ENCODE assay signal across 8 cellular contexts in the genomic region with DNA sequence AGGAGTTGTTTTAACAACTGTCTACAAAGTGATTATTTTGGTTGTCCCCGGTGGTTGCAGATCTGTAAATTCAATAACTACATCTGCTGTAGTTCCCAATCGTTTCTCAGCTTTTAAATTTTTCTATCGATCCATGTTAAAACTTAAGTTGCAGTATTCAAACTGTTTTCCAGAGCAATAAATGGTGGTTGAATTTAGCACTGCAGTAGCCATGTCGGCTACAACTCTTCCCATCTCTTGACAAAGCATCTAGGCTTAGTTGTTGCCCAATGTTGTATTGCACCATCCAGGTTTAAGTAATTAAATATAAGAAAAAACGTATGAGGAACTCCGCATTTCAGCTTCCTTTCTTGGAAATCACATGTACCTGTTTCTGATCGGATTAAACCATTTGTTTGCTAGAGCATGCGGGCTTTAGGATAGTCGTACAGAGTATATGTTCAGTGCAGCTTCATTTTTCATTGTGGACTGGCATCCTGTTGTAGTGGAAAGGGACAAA. TPM values are rescaled to one million over a fixed set of nuclear protein-coding genes. Genes with fewer than 3 reads are reported as not detected.
DNase-seq lines count a peak whose midpoint lies in the region; ATAC-seq and TF ChIP-seq lines count a peak whose summit lies in the region.

No MANE protein-coding gene starts in this region.

- ATAC-seq in activated T-cell treated with anti-CD3 and anti-CD28 coated beads, Interleukin-2, amount 50 U/mL, for 72 hours (replicated peaks in 1 of 2) = no peak
- ATAC-seq in SK-N-SH treated with all-trans-retinoic acid at 6 μM for 48 hours = peak; percentile 25
- no peak for ATAC-seq in HG02759 (IDR thresholded peaks at IDR 0.05; ENCODE audit: unreplicated experiment)
- ATAC-seq in HG02763 (IDR thresholded peaks at IDR 0.05; ENCODE audit: unreplicated experiment) = no peak

- intact Hi-C loops in sigmoid colon (cut with DNase I) = loop anchor here (2.0 to 5.0 kb wide), 2 partner anchors 27 to 100 kb away; a partner anchor contains a TSS

- TF ChIP-seq EP300 in sigmoid colon (IDR thresholded peaks at IDR 0.05) = no peak

- H3K4me3 ChIP-seq in fibroblast of mammary gland (ENCODE audit: control insufficient read depth, low read depth, low read length) (peak overlapping the region; percentile 76), sigmoid colon (peak overlapping the region; percentile 75 to 100 (median 90))

- peaks cover 0 to 29% (median 25%) of the 10 kb centered on the region in 4 donors for H3K4me1 ChIP-seq in sigmoid colon

- H3K27me3 ChIP-seq in sigmoid colon = no peaks in the 10 kb centered on the region

- peaks cover 0 to 4% (median 0%) of the 10 kb centered on the region in 4 donors for H3K36me3 ChIP-seq in sigmoid colon

- 5 to 32% methylated on average over 9 of the region's 9 CpGs for WGBS in sigmoid colon, 2 donors

- H3K9me3 ChIP-seq in sigmoid colon = no peaks in the 10 kb centered on the region

- H3K4me3 Mint-ChIP-seq in activated T-cell treated with anti-CD3 and anti-CD28 coated beads, Interleukin-2, amount 50 U/mL, for 72 hours = peak overlapping the region; percentile 97 to 99

- H3K27ac Mint-ChIP-seq in activated T-cell treated with anti-CD3 and anti-CD28 coated beads, Interleukin-2, amount 50 U/mL, for 72 hours = peak overlapping the region; percentile 97

- peaks cover 6 to 14% of the 10 kb centered on the region in 2 donors for H3K36me3 Mint-ChIP-seq in activated T-cell treated with anti-CD3 and anti-CD28 coated beads, Interleukin-2, amount 50 U/mL, for 72 hours (ENCODE audit: insufficient read depth in 2 of 2)

- no peaks in the 10 kb centered on the region for H3K9me3 Mint-ChIP-seq in activated T-cell treated with anti-CD3 and anti-CD28 coated beads, Interleukin-2, amount 50 U/mL, for 72 hours

- no peaks in the 10 kb centered on the region for H3K27me3 Mint-ChIP-seq in activated T-cell treated with anti-CD3 and anti-CD28 coated beads, Interleukin-2, amount 50 U/mL, for 72 hours (ENCODE audit: low read depth)

- H3K27ac ChIP-seq in sigmoid colon = peak overlapping the region; percentile 90 to 97 (median 95)

- H3K4me1 Mint-ChIP-seq in activated T-cell treated with anti-CD3 and anti-CD28 coated beads, Interleukin-2, amount 50 U/mL, for 72 hours (ENCODE audit: low read depth) = peaks cover 54% of the 10 kb centered on the region

- no peak for TF ChIP-seq CTCF in fibroblast of mammary gland (conservative IDR thresholded peaks at IDR 0.05; ENCODE audit: control insufficient read depth, insufficient read depth, low read depth, low read length)
- TF ChIP-seq CTCF in sigmoid colon (IDR thresholded peaks at IDR 0.05) = no peak

- DNase-seq in activated T-cell treated with anti-CD3 and anti-CD28 coated beads, Interleukin-2, amount 50 U/mL, for 72 hours = no peak
- DNase-seq in activated T-cell treated with anti-CD3 and anti-CD28 coated beads, Interleukin-2, amount 50 U/mL, for 1 hour = no peak
- peak; percentile 81 for DNase-seq in fibroblast of mammary gland (ENCODE audit: low read depth)
- DNase-seq in sigmoid colon = no peak
- DNase-seq in NCI-H748 treated with DMSO at 0.1 percent for 48 hours (lab: John Stamatoyannopoulos, UW) = no peak

- no peak for TF ChIP-seq POLR2A in sigmoid colon (IDR thresholded peaks at IDR 0.05)

TF ChIP-seq in SK-N-SH treated with all-trans-retinoic acid at 6 μM for 48 hours, 23 proteins besides CTCF, POLR2A, EP300 and RAD21:
- no peak for TF ChIP-seq BACH2 (CRISPR knock-in tag; IDR thresholded peaks at IDR 0.05; ENCODE audit: borderline replicate concordance)
- no peak for TF ChIP-seq ZNF8 (CRISPR knock-in tag; IDR thresholded peaks at IDR 0.05)
- no peak for TF ChIP-seq ZNF70 (CRISPR knock-in tag; IDR thresholded peaks at IDR 0.05)
- TF ChIP-seq TOX (CRISPR knock-in tag; IDR thresholded peaks at IDR 0.05; ENCODE audit: borderline replicate concordance) = no peak
- no peak for TF ChIP-seq ZFP30 (CRISPR knock-in tag; IDR thresholded peaks at IDR 0.05)
- no peak for TF ChIP-seq OSR1 (CRISPR knock-in tag; IDR thresholded peaks at IDR 0.05)
- TF ChIP-seq TCF4 (CRISPR knock-in tag; IDR thresholded peaks at IDR 0.05; ENCODE audit: borderline replicate concordance) = no peak
- TF ChIP-seq, protein P1, sequence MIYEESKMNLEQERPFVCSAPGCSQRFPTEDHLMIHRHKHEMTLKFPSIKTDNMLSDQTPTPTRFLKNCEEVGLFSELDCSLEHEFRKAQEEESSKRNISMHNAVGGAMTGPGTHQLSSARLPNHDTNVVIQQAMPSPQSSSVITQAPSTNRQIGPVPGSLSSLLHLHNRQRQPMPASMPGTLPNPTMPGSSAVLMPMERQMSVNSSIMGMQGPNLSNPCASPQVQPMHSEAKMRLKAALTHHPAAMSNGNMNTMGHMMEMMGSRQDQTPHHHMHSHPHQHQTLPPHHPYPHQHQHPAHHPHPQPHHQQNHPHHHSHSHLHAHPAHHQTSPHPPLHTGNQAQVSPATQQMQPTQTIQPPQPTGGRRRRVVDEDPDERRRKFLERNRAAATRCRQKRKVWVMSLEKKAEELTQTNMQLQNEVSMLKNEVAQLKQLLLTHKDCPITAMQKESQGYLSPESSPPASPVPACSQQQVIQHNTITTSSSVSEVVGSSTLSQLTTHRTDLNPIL (CRISPR knock-in tag; IDR thresholded peaks at IDR 0.05; ENCODE audit: low read depth) = no peak
- no peak for TF ChIP-seq ARNTL (CRISPR knock-in tag; IDR thresholded peaks at IDR 0.05; ENCODE audit: borderline replicate concordance, low read depth)
- TF ChIP-seq, protein P2, sequence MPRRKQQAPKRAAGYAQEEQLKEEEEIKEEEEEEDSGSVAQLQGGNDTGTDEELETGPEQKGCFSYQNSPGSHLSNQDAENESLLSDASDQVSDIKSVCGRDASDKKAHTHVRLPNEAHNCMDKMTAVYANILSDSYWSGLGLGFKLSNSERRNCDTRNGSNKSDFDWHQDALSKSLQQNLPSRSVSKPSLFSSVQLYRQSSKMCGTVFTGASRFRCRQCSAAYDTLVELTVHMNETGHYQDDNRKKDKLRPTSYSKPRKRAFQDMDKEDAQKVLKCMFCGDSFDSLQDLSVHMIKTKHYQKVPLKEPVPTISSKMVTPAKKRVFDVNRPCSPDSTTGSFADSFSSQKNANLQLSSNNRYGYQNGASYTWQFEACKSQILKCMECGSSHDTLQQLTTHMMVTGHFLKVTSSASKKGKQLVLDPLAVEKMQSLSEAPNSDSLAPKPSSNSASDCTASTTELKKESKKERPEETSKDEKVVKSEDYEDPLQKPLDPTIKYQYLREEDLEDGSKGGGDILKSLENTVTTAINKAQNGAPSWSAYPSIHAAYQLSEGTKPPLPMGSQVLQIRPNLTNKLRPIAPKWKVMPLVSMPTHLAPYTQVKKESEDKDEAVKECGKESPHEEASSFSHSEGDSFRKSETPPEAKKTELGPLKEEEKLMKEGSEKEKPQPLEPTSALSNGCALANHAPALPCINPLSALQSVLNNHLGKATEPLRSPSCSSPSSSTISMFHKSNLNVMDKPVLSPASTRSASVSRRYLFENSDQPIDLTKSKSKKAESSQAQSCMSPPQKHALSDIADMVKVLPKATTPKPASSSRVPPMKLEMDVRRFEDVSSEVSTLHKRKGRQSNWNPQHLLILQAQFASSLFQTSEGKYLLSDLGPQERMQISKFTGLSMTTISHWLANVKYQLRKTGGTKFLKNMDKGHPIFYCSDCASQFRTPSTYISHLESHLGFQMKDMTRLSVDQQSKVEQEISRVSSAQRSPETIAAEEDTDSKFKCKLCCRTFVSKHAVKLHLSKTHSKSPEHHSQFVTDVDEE (CRISPR knock-in tag; IDR thresholded peaks at IDR 0.05) = no peak
- TF ChIP-seq ZNF565 (CRISPR knock-in tag; conservative IDR thresholded peaks at IDR 0.05; ENCODE audit: low read depth) = no peak
- no peak for TF ChIP-seq ZC3H10 (CRISPR knock-in tag; IDR thresholded peaks at IDR 0.05)
- TF ChIP-seq, protein P3, sequence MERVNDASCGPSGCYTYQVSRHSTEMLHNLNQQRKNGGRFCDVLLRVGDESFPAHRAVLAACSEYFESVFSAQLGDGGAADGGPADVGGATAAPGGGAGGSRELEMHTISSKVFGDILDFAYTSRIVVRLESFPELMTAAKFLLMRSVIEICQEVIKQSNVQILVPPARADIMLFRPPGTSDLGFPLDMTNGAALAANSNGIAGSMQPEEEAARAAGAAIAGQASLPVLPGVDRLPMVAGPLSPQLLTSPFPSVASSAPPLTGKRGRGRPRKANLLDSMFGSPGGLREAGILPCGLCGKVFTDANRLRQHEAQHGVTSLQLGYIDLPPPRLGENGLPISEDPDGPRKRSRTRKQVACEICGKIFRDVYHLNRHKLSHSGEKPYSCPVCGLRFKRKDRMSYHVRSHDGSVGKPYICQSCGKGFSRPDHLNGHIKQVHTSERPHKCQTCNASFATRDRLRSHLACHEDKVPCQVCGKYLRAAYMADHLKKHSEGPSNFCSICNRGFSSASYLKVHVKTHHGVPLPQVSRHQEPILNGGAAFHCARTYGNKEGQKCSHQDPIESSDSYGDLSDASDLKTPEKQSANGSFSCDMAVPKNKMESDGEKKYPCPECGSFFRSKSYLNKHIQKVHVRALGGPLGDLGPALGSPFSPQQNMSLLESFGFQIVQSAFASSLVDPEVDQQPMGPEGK (CRISPR knock-in tag; IDR thresholded peaks at IDR 0.05; ENCODE audit: borderline replicate concordance) = no peak
- no peak for TF ChIP-seq SNAI2 (CRISPR knock-in tag; IDR thresholded peaks at IDR 0.05)
- TF ChIP-seq GLIS3 (CRISPR knock-in tag; IDR thresholded peaks at IDR 0.05) = no peak
- TF ChIP-seq CSDC2 (CRISPR knock-in tag; IDR thresholded peaks at IDR 0.05) = no peak
- TF ChIP-seq ISL1 (CRISPR knock-in tag; IDR thresholded peaks at IDR 0.05) = no peak
- no peak for TF ChIP-seq PPARA (CRISPR knock-in tag; IDR thresholded peaks at IDR 0.05; ENCODE audit: borderline replicate concordance)

RNA-seq across cellular contexts. Expression of a gene that starts 1.0 kb away (rescaled TPM):
- total RNA-seq in activated T-cell treated with anti-CD3 and anti-CD28 coated beads, Interleukin-2, amount 50 U/mL, for 72 hours = 10 to 100 TPM; 50.3 to 55.3 TPM
- 10 to 100 TPM; 26.0 to 42.8 (median 28.7) TPM for total RNA-seq in sigmoid colon
- polyA plus RNA-seq in sigmoid colon = 10 to 100 TPM; 37.2 to 65.5 (median 57.1) TPM

RNA-seq across cellular contexts. Expression of a gene that starts 27.7 kb away (rescaled TPM):
- total RNA-seq in activated T-cell treated with anti-CD3 and anti-CD28 coated beads, Interleukin-2, amount 50 U/mL, for 72 hours = 10 to 100 TPM; 39.0 to 51.7 TPM
- 10 to 100 TPM; 21.4 to 26.6 (median 24.5) TPM for total RNA-seq in sigmoid colon
- polyA plus RNA-seq in sigmoid colon = 10 to 100 TPM; 25.0 to 32.4 (median 30.6) TPM
